In the genomic region with DNA sequence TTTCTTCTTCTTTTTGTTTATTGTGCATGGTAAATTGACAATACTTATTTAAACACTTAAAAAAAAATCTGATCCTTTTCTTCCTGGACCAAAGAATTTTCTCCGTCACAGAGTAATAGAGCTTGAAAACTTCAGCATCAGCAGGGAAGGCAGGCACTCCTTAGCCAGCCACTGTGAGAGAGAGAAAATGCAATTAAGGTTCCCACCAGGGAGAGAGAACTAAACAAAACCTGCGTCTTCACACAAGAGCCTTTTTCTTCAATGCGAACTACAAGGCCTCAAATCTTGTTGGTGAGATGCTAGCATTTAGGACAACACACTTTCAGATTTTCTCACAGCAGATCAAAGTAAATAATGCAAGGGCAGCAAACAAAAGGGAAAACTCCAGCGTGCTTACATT, we compare ENCODE assay signal across 1 cellular context.
TF ChIP-seq lines count a peak whose summit lies in the region.

No MANE protein-coding gene starts in this region.

TF ChIP-seq in GM23338, 12 proteins besides CTCF, POLR2A, EP300 and RAD21:
- TF ChIP-seq, protein P1, sequence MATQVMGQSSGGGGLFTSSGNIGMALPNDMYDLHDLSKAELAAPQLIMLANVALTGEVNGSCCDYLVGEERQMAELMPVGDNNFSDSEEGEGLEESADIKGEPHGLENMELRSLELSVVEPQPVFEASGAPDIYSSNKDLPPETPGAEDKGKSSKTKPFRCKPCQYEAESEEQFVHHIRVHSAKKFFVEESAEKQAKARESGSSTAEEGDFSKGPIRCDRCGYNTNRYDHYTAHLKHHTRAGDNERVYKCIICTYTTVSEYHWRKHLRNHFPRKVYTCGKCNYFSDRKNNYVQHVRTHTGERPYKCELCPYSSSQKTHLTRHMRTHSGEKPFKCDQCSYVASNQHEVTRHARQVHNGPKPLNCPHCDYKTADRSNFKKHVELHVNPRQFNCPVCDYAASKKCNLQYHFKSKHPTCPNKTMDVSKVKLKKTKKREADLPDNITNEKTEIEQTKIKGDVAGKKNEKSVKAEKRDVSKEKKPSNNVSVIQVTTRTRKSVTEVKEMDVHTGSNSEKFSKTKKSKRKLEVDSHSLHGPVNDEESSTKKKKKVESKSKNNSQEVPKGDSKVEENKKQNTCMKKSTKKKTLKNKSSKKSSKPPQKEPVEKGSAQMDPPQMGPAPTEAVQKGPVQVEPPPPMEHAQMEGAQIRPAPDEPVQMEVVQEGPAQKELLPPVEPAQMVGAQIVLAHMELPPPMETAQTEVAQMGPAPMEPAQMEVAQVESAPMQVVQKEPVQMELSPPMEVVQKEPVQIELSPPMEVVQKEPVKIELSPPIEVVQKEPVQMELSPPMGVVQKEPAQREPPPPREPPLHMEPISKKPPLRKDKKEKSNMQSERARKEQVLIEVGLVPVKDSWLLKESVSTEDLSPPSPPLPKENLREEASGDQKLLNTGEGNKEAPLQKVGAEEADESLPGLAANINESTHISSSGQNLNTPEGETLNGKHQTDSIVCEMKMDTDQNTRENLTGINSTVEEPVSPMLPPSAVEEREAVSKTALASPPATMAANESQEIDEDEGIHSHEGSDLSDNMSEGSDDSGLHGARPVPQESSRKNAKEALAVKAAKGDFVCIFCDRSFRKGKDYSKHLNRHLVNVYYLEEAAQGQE (IDR thresholded peaks at IDR 0.05; ENCODE audit: unreplicated experiment): no peak
- no peak for TF ChIP-seq STAT1 (IDR thresholded peaks at IDR 0.05; ENCODE audit: unreplicated experiment)
- no peak for TF ChIP-seq POLR2AphosphoS5 (IDR thresholded peaks at IDR 0.05; ENCODE audit: low read depth)
- TF ChIP-seq ZNF462 (CRISPR knock-in tag; IDR thresholded peaks at IDR 0.05): no peak
- no peak for TF ChIP-seq EZH2 (IDR thresholded peaks at IDR 0.05; ENCODE audit: low read depth, unreplicated experiment)
- TF ChIP-seq ZNF331 (CRISPR knock-in tag; IDR thresholded peaks at IDR 0.05; ENCODE audit: low read depth): no peak
- TF ChIP-seq ZNF114 (CRISPR knock-in tag; IDR thresholded peaks at IDR 0.05): no peak
- no peak for TF ChIP-seq CREB1 (CRISPR knock-in tag; IDR thresholded peaks at IDR 0.05; ENCODE audit: low read depth)
- no peak for TF ChIP-seq EZH2phosphoT487 (IDR thresholded peaks at IDR 0.05; ENCODE audit: unreplicated experiment)
- no peak for TF ChIP-seq NANOG (IDR thresholded peaks at IDR 0.05; ENCODE audit: borderline replicate concordance)
- no peak for TF ChIP-seq ETS1 (IDR thresholded peaks at IDR 0.05)
- TF ChIP-seq JUNB (IDR thresholded peaks at IDR 0.05; ENCODE audit: unreplicated experiment): no peak
